1 cellular context compared by ENCODE assay signal in the genomic region with DNA sequence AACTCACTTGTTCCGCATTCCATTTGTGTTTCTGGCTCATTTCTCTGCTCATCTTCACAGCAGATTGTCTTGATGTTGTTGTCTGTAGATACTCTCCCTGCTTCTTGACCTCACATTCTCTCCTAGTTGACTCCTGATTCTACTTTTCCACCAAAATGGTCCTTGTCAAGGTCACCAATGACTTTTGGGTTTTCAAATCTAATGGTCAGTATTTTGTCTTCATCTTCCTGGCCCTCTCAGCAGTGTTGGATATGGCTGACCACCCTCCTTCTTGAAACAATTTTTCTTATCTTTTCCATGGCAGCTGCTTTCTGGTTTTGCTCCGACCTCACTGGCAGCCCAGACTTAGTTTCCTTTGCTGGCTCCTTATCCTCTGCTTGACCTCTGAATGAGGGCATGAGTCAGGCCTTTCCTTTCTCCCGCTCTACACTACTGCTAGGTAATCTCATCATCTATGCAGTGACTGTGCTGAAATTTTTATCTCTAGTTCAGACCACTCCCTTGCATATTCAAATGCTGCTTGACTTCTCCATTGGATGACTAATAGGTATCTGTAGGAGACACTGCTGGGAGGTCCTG.
TF ChIP-seq lines count a peak whose summit lies in the region.

No MANE protein-coding gene starts in this region.

TF ChIP-seq in K562, 482 proteins besides CTCF, POLR2A, EP300 and RAD21 (continued from another document and continues in another):
- TF ChIP-seq, protein P1, sequence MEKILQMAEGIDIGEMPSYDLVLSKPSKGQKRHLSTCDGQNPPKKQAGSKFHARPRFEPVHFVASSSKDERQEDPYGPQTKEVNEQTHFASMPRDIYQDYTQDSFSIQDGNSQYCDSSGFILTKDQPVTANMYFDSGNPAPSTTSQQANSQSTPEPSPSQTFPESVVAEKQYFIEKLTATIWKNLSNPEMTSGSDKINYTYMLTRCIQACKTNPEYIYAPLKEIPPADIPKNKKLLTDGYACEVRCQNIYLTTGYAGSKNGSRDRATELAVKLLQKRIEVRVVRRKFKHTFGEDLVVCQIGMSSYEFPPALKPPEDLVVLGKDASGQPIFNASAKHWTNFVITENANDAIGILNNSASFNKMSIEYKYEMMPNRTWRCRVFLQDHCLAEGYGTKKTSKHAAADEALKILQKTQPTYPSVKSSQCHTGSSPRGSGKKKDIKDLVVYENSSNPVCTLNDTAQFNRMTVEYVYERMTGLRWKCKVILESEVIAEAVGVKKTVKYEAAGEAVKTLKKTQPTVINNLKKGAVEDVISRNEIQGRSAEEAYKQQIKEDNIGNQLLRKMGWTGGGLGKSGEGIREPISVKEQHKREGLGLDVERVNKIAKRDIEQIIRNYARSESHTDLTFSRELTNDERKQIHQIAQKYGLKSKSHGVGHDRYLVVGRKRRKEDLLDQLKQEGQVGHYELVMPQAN (IDR thresholded peaks at IDR 0.05; ENCODE audit: borderline replicate concordance) = 0 out of 2 replicates have a peak, but pooled peaks have one; percentile 39
- TF ChIP-seq, protein P2, sequence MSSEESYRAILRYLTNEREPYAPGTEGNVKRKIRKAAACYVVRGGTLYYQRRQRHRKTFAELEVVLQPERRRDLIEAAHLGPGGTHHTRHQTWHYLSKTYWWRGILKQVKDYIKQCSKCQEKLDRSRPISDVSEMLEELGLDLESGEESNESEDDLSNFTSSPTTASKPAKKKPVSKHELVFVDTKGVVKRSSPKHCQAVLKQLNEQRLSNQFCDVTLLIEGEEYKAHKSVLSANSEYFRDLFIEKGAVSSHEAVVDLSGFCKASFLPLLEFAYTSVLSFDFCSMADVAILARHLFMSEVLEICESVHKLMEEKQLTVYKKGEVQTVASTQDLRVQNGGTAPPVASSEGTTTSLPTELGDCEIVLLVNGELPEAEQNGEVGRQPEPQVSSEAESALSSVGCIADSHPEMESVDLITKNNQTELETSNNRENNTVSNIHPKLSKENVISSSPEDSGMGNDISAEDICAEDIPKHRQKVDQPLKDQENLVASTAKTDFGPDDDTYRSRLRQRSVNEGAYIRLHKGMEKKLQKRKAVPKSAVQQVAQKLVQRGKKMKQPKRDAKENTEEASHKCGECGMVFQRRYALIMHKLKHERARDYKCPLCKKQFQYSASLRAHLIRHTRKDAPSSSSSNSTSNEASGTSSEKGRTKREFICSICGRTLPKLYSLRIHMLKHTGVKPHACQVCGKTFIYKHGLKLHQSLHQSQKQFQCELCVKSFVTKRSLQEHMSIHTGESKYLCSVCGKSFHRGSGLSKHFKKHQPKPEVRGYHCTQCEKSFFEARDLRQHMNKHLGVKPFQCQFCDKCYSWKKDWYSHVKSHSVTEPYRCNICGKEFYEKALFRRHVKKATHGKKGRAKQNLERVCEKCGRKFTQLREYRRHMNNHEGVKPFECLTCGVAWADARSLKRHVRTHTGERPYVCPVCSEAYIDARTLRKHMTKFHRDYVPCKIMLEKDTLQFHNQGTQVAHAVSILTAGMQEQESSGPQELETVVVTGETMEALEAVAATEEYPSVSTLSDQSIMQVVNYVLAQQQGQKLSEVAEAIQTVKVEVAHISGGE (CRISPR knock-in tag; IDR thresholded peaks at IDR 0.05) = peak in 1 of 3 experiments; percentile 2; a peak in 1 of 6 replicates
- TF ChIP-seq GATAD2A (IDR thresholded peaks at IDR 0.05) = peak; percentile 60; the same call in 1 of the 2 replicates
- peak; percentile 68 for TF ChIP-seq NR2C1 (IDR thresholded peaks at IDR 0.05)
- TF ChIP-seq NR2C1 (tag; IDR thresholded peaks at IDR 0.05) = peak; percentile 82
- TF ChIP-seq BCOR (IDR thresholded peaks at IDR 0.05) = peak; percentile 37; the same call in 1 of the 2 replicates
- TF ChIP-seq HMG20A (CRISPR knock-in tag; conservative IDR thresholded peaks at IDR 0.05) = 0 out of 2 replicates have a peak, but pooled peaks have one; percentile 54
- TF ChIP-seq, protein P3, sequence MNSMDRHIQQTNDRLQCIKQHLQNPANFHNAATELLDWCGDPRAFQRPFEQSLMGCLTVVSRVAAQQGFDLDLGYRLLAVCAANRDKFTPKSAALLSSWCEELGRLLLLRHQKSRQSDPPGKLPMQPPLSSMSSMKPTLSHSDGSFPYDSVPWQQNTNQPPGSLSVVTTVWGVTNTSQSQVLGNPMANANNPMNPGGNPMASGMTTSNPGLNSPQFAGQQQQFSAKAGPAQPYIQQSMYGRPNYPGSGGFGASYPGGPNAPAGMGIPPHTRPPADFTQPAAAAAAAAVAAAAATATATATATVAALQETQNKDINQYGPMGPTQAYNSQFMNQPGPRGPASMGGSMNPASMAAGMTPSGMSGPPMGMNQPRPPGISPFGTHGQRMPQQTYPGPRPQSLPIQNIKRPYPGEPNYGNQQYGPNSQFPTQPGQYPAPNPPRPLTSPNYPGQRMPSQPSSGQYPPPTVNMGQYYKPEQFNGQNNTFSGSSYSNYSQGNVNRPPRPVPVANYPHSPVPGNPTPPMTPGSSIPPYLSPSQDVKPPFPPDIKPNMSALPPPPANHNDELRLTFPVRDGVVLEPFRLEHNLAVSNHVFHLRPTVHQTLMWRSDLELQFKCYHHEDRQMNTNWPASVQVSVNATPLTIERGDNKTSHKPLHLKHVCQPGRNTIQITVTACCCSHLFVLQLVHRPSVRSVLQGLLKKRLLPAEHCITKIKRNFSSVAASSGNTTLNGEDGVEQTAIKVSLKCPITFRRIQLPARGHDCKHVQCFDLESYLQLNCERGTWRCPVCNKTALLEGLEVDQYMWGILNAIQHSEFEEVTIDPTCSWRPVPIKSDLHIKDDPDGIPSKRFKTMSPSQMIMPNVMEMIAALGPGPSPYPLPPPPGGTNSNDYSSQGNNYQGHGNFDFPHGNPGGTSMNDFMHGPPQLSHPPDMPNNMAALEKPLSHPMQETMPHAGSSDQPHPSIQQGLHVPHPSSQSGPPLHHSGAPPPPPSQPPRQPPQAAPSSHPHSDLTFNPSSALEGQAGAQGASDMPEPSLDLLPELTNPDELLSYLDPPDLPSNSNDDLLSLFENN (IDR thresholded peaks at IDR 0.05; ENCODE audit: low read depth in 2 of 2, low read length in 2 of 2) = peak in 1 of 2 experiments; percentile 58; a peak in 2 of 4 replicates
- peak; percentile 78; the same call in 1 of the 2 replicates for TF ChIP-seq NCOA1 (IDR thresholded peaks at IDR 0.05; ENCODE audit: low read depth)
- TF ChIP-seq ZEB2 (IDR thresholded peaks at IDR 0.05) = peak; percentile 82; the same call in 1 of the 2 replicates
- peak; percentile 69; the same call in 1 of the 2 replicates for TF ChIP-seq OTX1 (CRISPR knock-in tag; IDR thresholded peaks at IDR 0.05)
- peak; percentile 92; the same call in 1 of the 2 replicates for TF ChIP-seq FOXM1 (IDR thresholded peaks at IDR 0.05; ENCODE audit: low read depth)
- no peak for TF ChIP-seq FOXM1 (CRISPR knock-in tag; IDR thresholded peaks at IDR 0.05; ENCODE audit: low read depth)
- TF ChIP-seq ATF7 (IDR thresholded peaks at IDR 0.05) = peak; percentile 86
- TF ChIP-seq, protein P4, sequence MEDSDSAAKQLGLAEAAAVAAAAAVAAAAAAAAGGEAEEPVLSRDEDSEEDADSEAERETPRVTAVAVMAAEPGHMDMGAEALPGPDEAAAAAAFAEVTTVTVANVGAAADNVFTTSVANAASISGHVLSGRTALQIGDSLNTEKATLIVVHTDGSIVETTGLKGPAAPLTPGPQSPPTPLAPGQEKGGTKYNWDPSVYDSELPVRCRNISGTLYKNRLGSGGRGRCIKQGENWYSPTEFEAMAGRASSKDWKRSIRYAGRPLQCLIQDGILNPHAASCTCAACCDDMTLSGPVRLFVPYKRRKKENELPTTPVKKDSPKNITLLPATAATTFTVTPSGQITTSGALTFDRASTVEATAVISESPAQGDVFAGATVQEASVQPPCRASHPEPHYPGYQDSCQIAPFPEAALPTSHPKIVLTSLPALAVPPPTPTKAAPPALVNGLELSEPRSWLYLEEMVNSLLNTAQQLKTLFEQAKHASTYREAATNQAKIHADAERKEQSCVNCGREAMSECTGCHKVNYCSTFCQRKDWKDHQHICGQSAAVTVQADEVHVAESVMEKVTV (CRISPR knock-in tag; IDR thresholded peaks at IDR 0.05) = peak; percentile 29; the same call in 1 of the 2 replicates
- TF ChIP-seq L3MBTL2 (IDR thresholded peaks at IDR 0.05) = peak; percentile 68; the same call in 1 of the 2 replicates
- TF ChIP-seq ESRRA (IDR thresholded peaks at IDR 0.05; ENCODE audit: borderline replicate concordance, low read depth) = peak; percentile 99
- peak; percentile 98 for TF ChIP-seq C11orf30 (IDR thresholded peaks at IDR 0.05; ENCODE audit: low read depth)
- peak in 1 of 2 experiments; percentile 84; a peak in 2 of 4 replicates for TF ChIP-seq HDAC1 (IDR thresholded peaks at IDR 0.05)
- 0 out of 2 replicates have a peak, but pooled peaks have one; percentile 31 for TF ChIP-seq ZNF589 (CRISPR knock-in tag; IDR thresholded peaks at IDR 0.05; ENCODE audit: low read depth)
- TF ChIP-seq ZNF76 (CRISPR knock-in tag; IDR thresholded peaks at IDR 0.05; ENCODE audit: borderline replicate concordance) = peak; percentile 63; the same call in 1 of the 2 replicates
- TF ChIP-seq NEUROD1 (IDR thresholded peaks at IDR 0.05; ENCODE audit: borderline replicate concordance, low read depth, low read length, partially characterized antibody) = peak; percentile 72
- no peak for TF ChIP-seq KDM2B (CRISPR knock-in tag; IDR thresholded peaks at IDR 0.05)
- peak; percentile 64 for TF ChIP-seq BRD9 (IDR thresholded peaks at IDR 0.05; ENCODE audit: low read depth, partially characterized antibody)
- TF ChIP-seq, protein P5, sequence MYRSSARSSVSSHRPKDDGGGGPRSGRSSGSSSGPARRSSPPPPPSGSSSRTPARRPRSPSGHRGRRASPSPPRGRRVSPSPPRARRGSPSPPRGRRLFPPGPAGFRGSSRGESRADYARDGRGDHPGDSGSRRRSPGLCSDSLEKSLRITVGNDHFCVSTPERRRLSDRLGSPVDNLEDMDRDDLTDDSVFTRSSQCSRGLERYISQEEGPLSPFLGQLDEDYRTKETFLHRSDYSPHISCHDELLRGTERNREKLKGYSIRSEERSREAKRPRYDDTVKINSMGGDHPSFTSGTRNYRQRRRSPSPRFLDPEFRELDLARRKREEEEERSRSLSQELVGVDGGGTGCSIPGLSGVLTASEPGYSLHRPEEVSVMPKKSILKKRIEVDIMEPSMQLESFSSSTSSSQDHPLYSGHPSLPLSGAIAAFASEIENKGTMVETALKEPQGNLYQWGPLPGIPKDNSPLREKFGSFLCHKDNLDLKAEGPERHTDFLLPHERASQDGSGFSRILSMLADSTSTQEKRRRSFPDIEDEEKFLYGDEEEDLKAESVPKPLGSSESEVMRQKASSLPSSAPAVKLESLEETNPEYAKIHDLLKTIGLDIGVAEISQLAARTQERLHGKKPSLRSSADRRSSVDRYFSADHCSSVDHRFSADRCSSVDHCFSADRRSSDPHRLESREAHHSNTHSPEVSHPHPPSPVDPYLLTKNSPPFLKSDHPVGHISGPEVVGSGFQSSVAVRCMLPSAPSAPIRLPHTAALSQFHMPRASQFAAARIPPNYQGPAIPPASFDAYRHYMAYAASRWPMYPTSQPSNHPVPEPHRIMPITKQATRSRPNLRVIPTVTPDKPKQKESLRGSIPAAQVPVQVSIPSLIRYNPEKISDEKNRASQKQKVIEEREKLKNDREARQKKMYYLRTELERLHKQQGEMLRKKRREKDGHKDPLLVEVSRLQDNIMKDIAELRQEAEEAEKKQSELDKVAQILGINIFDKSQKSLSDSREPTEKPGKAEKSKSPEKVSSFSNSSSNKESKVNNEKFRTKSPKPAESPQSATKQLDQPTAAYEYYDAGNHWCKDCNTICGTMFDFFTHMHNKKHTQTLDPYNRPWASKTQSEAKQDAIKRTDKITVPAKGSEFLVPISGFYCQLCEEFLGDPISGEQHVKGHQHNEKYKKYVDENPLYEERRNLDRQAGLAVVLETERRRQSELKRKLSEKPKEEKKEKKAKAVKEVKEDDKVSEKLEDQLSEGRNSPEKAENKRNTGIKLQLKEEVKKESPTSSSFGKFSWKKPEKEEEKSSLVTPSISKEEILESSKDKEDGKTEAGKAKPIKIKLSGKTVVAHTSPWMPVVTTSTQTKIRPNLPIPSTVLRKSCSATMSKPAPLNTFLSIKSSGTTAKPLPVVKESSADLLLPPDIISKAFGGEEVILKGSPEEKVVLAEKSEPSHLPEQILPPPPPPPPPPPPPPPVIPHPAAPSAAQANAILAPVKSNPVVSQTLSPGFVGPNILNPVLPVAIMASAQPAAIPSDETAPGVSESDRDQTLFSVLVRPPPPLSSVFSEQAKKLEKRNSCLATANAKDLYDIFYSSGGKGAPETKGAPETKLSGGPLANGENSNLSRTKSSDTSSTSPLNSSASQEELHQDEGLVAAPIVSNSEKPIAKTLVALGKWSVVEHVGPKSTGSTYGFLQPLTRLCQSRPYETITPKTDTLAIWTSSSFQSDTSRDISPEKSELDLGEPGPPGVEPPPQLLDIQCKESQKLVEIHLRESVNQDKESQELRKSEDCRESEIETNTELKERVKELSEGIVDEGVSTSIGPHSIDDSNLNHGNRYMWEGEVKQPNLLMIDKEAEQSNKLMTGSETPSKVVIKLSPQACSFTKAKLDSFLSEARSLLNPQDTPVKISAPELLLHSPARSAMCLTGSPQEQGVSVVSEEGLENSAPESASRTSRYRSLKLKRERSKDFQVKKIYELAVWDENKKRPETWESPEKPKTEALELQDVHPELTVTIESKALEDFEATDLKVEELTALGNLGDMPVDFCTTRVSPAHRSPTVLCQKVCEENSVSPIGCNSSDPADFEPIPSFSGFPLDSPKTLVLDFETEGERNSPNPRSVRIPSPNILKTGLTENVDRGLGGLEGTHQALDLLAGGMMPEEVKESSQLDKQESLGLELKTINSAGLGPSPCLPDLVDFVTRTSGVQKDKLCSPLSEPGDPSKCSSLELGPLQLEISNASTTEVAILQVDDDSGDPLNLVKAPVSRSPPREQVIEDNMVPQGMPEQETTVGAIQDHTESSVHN (IDR thresholded peaks at IDR 0.05; ENCODE audit: borderline replicate concordance in 1 of 2, low read depth in 1 of 2) = peak in 1 of 2 experiments; percentile 71; a peak in 1 of 4 replicates
- TF ChIP-seq ELF4 (CRISPR knock-in tag; IDR thresholded peaks at IDR 0.05) = 0 out of 2 replicates have a peak, but pooled peaks have one; percentile 43
- TF ChIP-seq, protein P6, sequence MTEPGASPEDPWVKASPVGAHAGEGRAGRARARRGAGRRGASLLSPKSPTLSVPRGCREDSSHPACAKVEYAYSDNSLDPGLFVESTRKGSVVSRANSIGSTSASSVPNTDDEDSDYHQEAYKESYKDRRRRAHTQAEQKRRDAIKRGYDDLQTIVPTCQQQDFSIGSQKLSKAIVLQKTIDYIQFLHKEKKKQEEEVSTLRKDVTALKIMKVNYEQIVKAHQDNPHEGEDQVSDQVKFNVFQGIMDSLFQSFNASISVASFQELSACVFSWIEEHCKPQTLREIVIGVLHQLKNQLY (CRISPR knock-in tag; conservative IDR thresholded peaks at IDR 0.05) = no peak
- TF ChIP-seq, protein P7, sequence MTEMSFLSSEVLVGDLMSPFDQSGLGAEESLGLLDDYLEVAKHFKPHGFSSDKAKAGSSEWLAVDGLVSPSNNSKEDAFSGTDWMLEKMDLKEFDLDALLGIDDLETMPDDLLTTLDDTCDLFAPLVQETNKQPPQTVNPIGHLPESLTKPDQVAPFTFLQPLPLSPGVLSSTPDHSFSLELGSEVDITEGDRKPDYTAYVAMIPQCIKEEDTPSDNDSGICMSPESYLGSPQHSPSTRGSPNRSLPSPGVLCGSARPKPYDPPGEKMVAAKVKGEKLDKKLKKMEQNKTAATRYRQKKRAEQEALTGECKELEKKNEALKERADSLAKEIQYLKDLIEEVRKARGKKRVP (CRISPR knock-in tag; IDR thresholded peaks at IDR 0.05) = no peak; the same call in 1 of the 2 replicates
- TF ChIP-seq TEAD4 (IDR thresholded peaks at IDR 0.05; ENCODE audit: low read length) = peak; percentile 82
- no peak for TF ChIP-seq TEAD4 (CRISPR knock-in tag; IDR thresholded peaks at IDR 0.05; ENCODE audit: borderline replicate concordance)
- TF ChIP-seq MYBL2 (IDR thresholded peaks at IDR 0.05; ENCODE audit: low read depth) = peak; percentile 67; the same call in 1 of the 2 replicates
- no peak for TF ChIP-seq MYBL2 (CRISPR knock-in tag; IDR thresholded peaks at IDR 0.05; ENCODE audit: borderline replicate concordance)
